ENCODE assay signal across 27 cellular contexts in the genomic region with DNA sequence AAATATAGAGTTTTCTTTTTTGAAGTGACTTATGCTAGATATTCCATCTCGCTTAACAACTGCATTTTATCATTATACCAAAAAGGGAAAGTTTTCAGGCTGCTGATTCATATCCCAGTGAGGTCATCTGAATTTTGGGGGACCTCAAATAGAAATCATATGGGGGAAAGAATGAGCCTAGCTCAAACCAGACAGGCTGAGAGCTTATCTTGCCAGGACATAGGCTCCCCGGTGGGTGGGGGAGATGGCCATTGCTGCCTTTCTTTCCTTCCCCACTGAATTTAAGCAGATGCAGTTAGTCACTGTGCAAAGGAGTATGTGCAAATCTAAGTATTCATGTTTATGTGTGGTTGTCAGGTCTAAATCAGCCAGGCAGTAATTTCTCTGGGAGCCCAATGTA.
DNase-seq lines count a peak whose midpoint lies in the region; ATAC-seq, FAIRE-seq and TF ChIP-seq lines count a peak whose summit lies in the region.
"Had no signal": no experiment of that assay in that cellular context is flagged by ENCODE, and none has a peak within 500 bp of the region (broad histone marks: within the 10 kb centered on the region; RNA-seq: fewer than 3 reads in every experiment).

No MANE protein-coding gene starts in this region.

- H3K27ac ChIP-seq in heart right ventricle (peak overlapping the region in 8 of 10 donors; percentile 12 to 74 (median 56)), astrocyte (ENCODE audit: low read depth, low read length) (peak overlapping the region; percentile 55)
- H3K27ac ChIP-seq: BLaER1 treated with 17β-estradiol and CSF1 and Interleukin-3, amounts not matched to agents 10 nM and 100 nM; SK-N-MC had no signal

- intact Hi-C loops in heart right ventricle (cut with DNase I) (loop anchor here in 8 of 10 donors (1.0 to 10.0 kb wide), 8 partner anchors 83 to 273 kb away; a partner anchor contains a TSS), Right ventricle myocardium inferior (cut with DNase I) (loop anchor here (5.0 kb wide), 1 partner anchor 50 kb away; no protein-coding TSS in a partner anchor)

- H3K27ac Mint-ChIP-seq in astrocyte (ENCODE audit: unreplicated experiment) = no peak overlapping the region
- H3K27ac Mint-ChIP-seq: CD4-positive, alpha-beta memory T cell; IgD-negative memory B cell had no signal

- H3K4me1 Mint-ChIP-seq in astrocyte (ENCODE audit: low read depth, unreplicated experiment) = peaks cover 30% of the 10 kb centered on the region
- H3K4me1 Mint-ChIP-seq: CD4-positive, alpha-beta memory T cell; IgD-negative memory B cell had no signal

- WGBS in heart right ventricle, 2 donors = 58 to 60% methylated on average over 2 of the region's 2 CpGs

- no peak for TF ChIP-seq POLR2A in erythroblast (IDR thresholded peaks at IDR 0.05; ENCODE audit: low read length)

- H2AFZ ChIP-seq in astrocyte (ENCODE audit: low read depth, low read length) = no peak overlapping the region

- DNase-seq in heart right ventricle (no peak), Right ventricle myocardium inferior (ENCODE audit: missing footprints) (no peak), astrocyte (ENCODE audit: low read depth) (peak; percentile 8), erythroblast (lab: John Stamatoyannopoulos, UW) (peak; percentile 68 to 84), NCI-H1436 treated with DMSO at 0.1 percent for 48 hours (lab: John Stamatoyannopoulos, UW) (no peak), GM19238 (ENCODE audit: insufficient read length, low spot score) (no peak)
- no peak for DNase-seq in activated T-cell treated with anti-CD3 and anti-CD28 coated beads, Interleukin-2, amount 50 U/mL, for 1 hour
- DNase-seq: 8988T; Caco-2; CD4-positive, alpha-beta memory T cell; DND-41; GOT3; Karpas-422; MV-4-11; NCI-H1105 treated with DMSO at 0.1 percent for 48 hours; NCI-H1694; NCI-H2081; NCI-H2171; NCI-H524 treated with DMSO at 0.1 percent for 48 hours; PC-3; SHP77 treated with DMSO at 0.1 percent for 48 hours had no signal

- H3K9me3 ChIP-seq in heart right ventricle (no peaks in the 10 kb centered on the region), astrocyte (ENCODE audit: insufficient read depth, low read depth, low read length) (no peaks in the 10 kb centered on the region)
- H3K9me3 ChIP-seq: BLaER1 treated with 17β-estradiol and CSF1 and Interleukin-3, amounts not matched to agents 10 nM and 100 nM; Caco-2 had no signal

- H3K9me3 Mint-ChIP-seq in astrocyte (ENCODE audit: unreplicated experiment) = no peaks in the 10 kb centered on the region

- H3K36me3 ChIP-seq in heart right ventricle = no peaks in the 10 kb centered on the region
- no peaks in the 10 kb centered on the region for H3K36me3 ChIP-seq in astrocyte (ENCODE audit: insufficient read depth, low read length)
- H3K36me3 ChIP-seq: BLaER1 treated with 17β-estradiol and CSF1 and Interleukin-3, amounts not matched to agents 10 nM and 100 nM had no signal

- no peaks in the 10 kb centered on the region for H3K79me2 ChIP-seq in astrocyte (ENCODE audit: insufficient read depth, low read length)

- no peak for TF ChIP-seq CTCF in heart right ventricle (IDR thresholded peaks at IDR 0.05)
- no peak for TF ChIP-seq CTCF in astrocyte (IDR thresholded peaks at IDR 0.05; ENCODE audit: insufficient read depth, low read depth, low read length)

- H3K9ac ChIP-seq in astrocyte (ENCODE audit: low read length) = no peak overlapping the region
- H3K9ac ChIP-seq: BLaER1 treated with 17β-estradiol and CSF1 and Interleukin-3, amounts not matched to agents 10 nM and 100 nM had no signal

- H3K27me3 Mint-ChIP-seq in astrocyte (ENCODE audit: low read depth, unreplicated experiment) = no peaks in the 10 kb centered on the region
- H3K27me3 Mint-ChIP-seq: IgD-negative memory B cell had no signal

- H3K27me3 ChIP-seq in heart right ventricle (peaks cover 0 to 3% (median 0%) of the 10 kb centered on the region in 7 donors), astrocyte (ENCODE audit: insufficient read depth, low read length) (no peaks in the 10 kb centered on the region)
- H3K27me3 ChIP-seq: BLaER1 treated with 17β-estradiol and CSF1 and Interleukin-3, amounts not matched to agents 10 nM and 100 nM had no signal

- H3K4me3 Mint-ChIP-seq in astrocyte (ENCODE audit: unreplicated experiment) = no peak overlapping the region
- H3K4me3 Mint-ChIP-seq: CD4-positive, alpha-beta memory T cell; IgD-negative memory B cell had no signal

- no peak for FAIRE-seq in astrocyte (lab: Jason Lieb, UNC)
- FAIRE-seq: GM12878 had no signal

- peak overlapping the region; percentile 36 for H3K4me2 ChIP-seq in astrocyte (ENCODE audit: low read length)
- H3K4me2 ChIP-seq: BLaER1 treated with 17β-estradiol and CSF1 and Interleukin-3, amounts not matched to agents 10 nM and 100 nM had no signal

- no peak overlapping the region for H3K4me3 ChIP-seq in heart right ventricle
- no peak overlapping the region for H3K4me3 ChIP-seq in astrocyte (ENCODE audit: insufficient read depth, low read depth, low read length)
- H3K4me3 ChIP-seq: BLaER1 treated with 17β-estradiol and CSF1 and Interleukin-3, amounts not matched to agents 10 nM and 100 nM; GM12878; SK-N-MC had no signal

- ATAC-seq in heart right ventricle (peak in 1 of 8 donors; percentile 23), Right ventricle myocardium inferior (no peak), GM21576 (IDR thresholded peaks at IDR 0.05; ENCODE audit: unreplicated experiment) (no peak)
- ATAC-seq: GM12878, HCT116, PC-3 had no signal

- H3K36me3 Mint-ChIP-seq in astrocyte (ENCODE audit: low read depth, unreplicated experiment) = no peaks in the 10 kb centered on the region
- H3K36me3 Mint-ChIP-seq: CD4-positive, alpha-beta memory T cell; IgD-negative memory B cell had no signal

- H3K4me1 ChIP-seq in heart right ventricle (peaks cover 0 to 30% (median 4%) of the 10 kb centered on the region in 9 donors), astrocyte (ENCODE audit: insufficient read depth, low read length) (peaks cover 39% of the 10 kb centered on the region)
- H3K4me1 ChIP-seq: BLaER1 treated with 17β-estradiol and CSF1 and Interleukin-3, amounts not matched to agents 10 nM and 100 nM; Caco-2 had no signal

- no peaks in the 10 kb centered on the region for H4K20me1 ChIP-seq in astrocyte (ENCODE audit: insufficient read depth, low read length)
- H4K20me1 ChIP-seq: BLaER1 treated with 17β-estradiol and CSF1 and Interleukin-3, amounts not matched to agents 10 nM and 100 nM had no signal

Comparison
In these comparisons a context has a peak if more than half of its experiments do, and no peak if none do; other contexts are left out.
1. DNase-seq: peak in astrocyte (single experiment) and erythroblast (2 of 2); none in heart right ventricle (0 of 2), Right ventricle myocardium inferior (single experiment), NCI-H1436 treated with DMSO at 0.1 percent for 48 hours (single experiment), GM19238 (single experiment) and activated T-cell treated with anti-CD3 and anti-CD28 coated beads, Interleukin-2, amount 50 U/mL, for 1 hour (single experiment).